In genomic region chr20:25863536-25864325, GRCh38 we compare ENCODE assay signal across 8 cellular contexts.
DNase-seq lines count a peak whose midpoint lies in the region; ATAC-seq and TF ChIP-seq lines count a peak whose summit lies in the region.

No MANE protein-coding gene starts in this region.

- peak; percentile 57 for DNase-seq in right atrium auricular region (ENCODE audit: low spot score)
- no peak for DNase-seq in Right ventricle myocardium inferior (ENCODE audit: missing footprints)
- peak in 1 of 7 donors; percentile 70 for DNase-seq in adrenal gland
- DNase-seq in lung (ENCODE audit: low spot score), result no peak
- DNase-seq in uterus, result no peak
- no peak for DNase-seq in MV-4-11 (lab: John Stamatoyannopoulos, UW)
- DNase-seq in H4 (ENCODE audit: low spot score), result no peak
- no peak for DNase-seq in NCI-H345 (lab: John Stamatoyannopoulos, UW)

- TF ChIP-seq POLR2A in adrenal gland (IDR thresholded peaks at IDR 0.05) (no peak), uterus (IDR thresholded peaks at IDR 0.05) (no peak)

- H3K9me3 ChIP-seq in right atrium auricular region (no peaks in the 10 kb centered on the region), adrenal gland (replicated peaks in 1 of 3) (no peaks in the 10 kb centered on the region), lung (ENCODE audit: control insufficient read depth in 2 of 2, insufficient read depth in 1 of 2, low read length in 1 of 2) (peaks cover 0 to 2% of the 10 kb centered on the region in 2 donors), uterus (no peaks in the 10 kb centered on the region)

- no peaks in the 10 kb centered on the region for H3K27me3 ChIP-seq in right atrium auricular region
- H3K27me3 ChIP-seq in adrenal gland, result no peaks in the 10 kb centered on the region
- peaks cover 2% of the 10 kb centered on the region for H3K27me3 ChIP-seq in lung (ENCODE audit: control insufficient read depth, insufficient read depth)
- peaks cover 0 to 4% of the 10 kb centered on the region in 2 donors for H3K27me3 ChIP-seq in uterus

- H3K4me3 ChIP-seq in right atrium auricular region (peak overlapping the region; percentile 42 to 57), adrenal gland (peak overlapping the region in 3 of 4 donors; percentile 7 to 55 (median 7)), lung (peak overlapping the region; percentile 19), uterus (peak overlapping the region; percentile 11 to 35)

- peak overlapping the region in 1 of 2 donors; percentile 47 for H3K27ac ChIP-seq in right atrium auricular region
- H3K27ac ChIP-seq in adrenal gland, result no peak overlapping the region
- H3K27ac ChIP-seq in lung (ENCODE audit: low read depth in 1 of 2, low read length in 1 of 2), result no peak overlapping the region
- H3K27ac ChIP-seq in uterus, result no peak overlapping the region

- WGBS in adrenal gland, 4 donors, result 28 to 37% (median 31%) methylated on average over 19 to 21 of the region's 21 CpGs
- WGBS in lung, 2 donors, result 28 to 32% methylated on average over 21 of the region's 21 CpGs

- no peaks in the 10 kb centered on the region for H3K36me3 ChIP-seq in right atrium auricular region
- no peaks in the 10 kb centered on the region for H3K36me3 ChIP-seq in adrenal gland (replicated peaks in 1 of 2)
- no peaks in the 10 kb centered on the region for H3K36me3 ChIP-seq in lung (ENCODE audit: control insufficient read depth in 2 of 2, insufficient read depth in 2 of 2, low read length in 2 of 2)
- H3K36me3 ChIP-seq in uterus, result no peaks in the 10 kb centered on the region

- intact Hi-C loops in Right ventricle myocardium inferior (cut with DNase I) (no loop called here), adrenal gland (cut with DNase I) (no loop called here), uterus (cut with DNase I; ENCODE audit: low total_unique reads) (no loop called here)

- ATAC-seq in Right ventricle myocardium inferior, result no peak
- ATAC-seq in lung (ENCODE audit: insufficient read depth, low FRiP score), result no peak

- TF ChIP-seq CTCF in right atrium auricular region (IDR thresholded peaks at IDR 0.05), result no peak
- TF ChIP-seq CTCF in adrenal gland (IDR thresholded peaks at IDR 0.05), result no peak
- no peak for TF ChIP-seq CTCF in lung (IDR thresholded peaks at IDR 0.05; ENCODE audit: control extremely low read depth, extremely low read depth)
- TF ChIP-seq CTCF in uterus (IDR thresholded peaks at IDR 0.05), result no peak

- H3K4me1 ChIP-seq in right atrium auricular region (peaks cover 0 to 63% of the 10 kb centered on the region in 2 donors), adrenal gland (replicated peaks in 1 of 2) (peaks cover 11 to 33% of the 10 kb centered on the region in 2 donors), lung (ENCODE audit: control insufficient read depth in 2 of 2, insufficient read depth in 2 of 2, low read length in 2 of 2) (peaks cover 0 to 20% of the 10 kb centered on the region in 2 donors), uterus (peaks cover 0 to 5% of the 10 kb centered on the region in 2 donors)
